In the genomic region with DNA sequence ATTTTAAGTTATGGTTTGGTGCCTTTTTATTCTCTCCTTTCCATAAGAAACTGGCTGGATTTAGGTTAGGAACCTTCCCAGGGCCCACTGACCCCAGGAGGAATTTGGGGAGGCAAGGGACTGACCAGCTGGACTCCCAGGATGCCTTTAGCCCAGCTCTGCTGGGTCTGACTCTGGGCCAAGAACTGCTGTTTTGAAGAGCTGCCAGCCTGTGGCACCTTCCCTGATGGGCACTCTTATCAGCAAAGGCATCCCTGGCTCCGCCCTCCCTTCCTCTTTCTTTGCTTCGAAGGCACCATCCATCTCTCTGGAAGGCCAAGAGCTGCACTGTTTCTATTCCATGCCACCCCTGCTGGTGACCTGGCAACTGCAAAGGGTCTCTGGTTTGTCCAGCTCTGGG, we compare ENCODE assay signal across 31 cellular contexts.
"Had no signal": no experiment of that assay in that cellular context is flagged by ENCODE, and none has a peak within 500 bp of the region (broad histone marks: within the 10 kb centered on the region; RNA-seq: fewer than 3 reads in every experiment).

No MANE protein-coding gene starts in this region.

- H3K27ac ChIP-seq: adrenal gland, body of pancreas, esophagus muscularis mucosa, foreskin keratinocyte, gastrocnemius medialis, heart left ventricle, WERI-Rb-1 had no signal

- ATAC-seq: activated CD4-positive, CD25-positive, alpha-beta regulatory T cell treated with anti-CD3 and anti-CD28 coated beads, Interleukin-2, amount 50 U/mL, for 24 hours; activated CD8-positive, alpha-beta T cell treated with anti-CD3 and anti-CD28 coated beads for 36 hours; activated naive CD8-positive, alpha-beta T cell treated with anti-CD3 and anti-CD28 coated beads, Interleukin-2, amount 50 U/mL, for 24 hours; body of pancreas; effector memory CD8-positive, alpha-beta T cell; foreskin keratinocyte; gastrocnemius medialis; heart left ventricle; T-helper 17 cell had no signal

- H3K4me1 ChIP-seq: adrenal gland, body of pancreas, esophagus muscularis mucosa, foreskin keratinocyte, gastrocnemius medialis, heart left ventricle had no signal

- H3K4me3 ChIP-seq: adrenal gland, body of pancreas, esophagus muscularis mucosa, gastrocnemius medialis, heart left ventricle had no signal

- DNase-seq: activated B cell treated with CpG ODN at 0.5 μM for 24 hours; activated CD4-positive, alpha-beta T cell treated with anti-CD3 and anti-CD28 coated beads for 48 hours; activated CD4-positive, alpha-beta T cell treated with anti-CD3 and anti-CD28 coated beads, Interleukin-2, amount 50 U/mL, for 1 hour; activated CD4-positive, alpha-beta T cell treated with anti-CD3 and anti-CD28 coated beads, Interleukin-2, amount 50 U/mL, for 48 hours; activated CD8-positive, alpha-beta memory T cell treated with anti-CD3 and anti-CD28 coated beads for 24 hours; activated CD8-positive, alpha-beta T cell treated with anti-CD3 and anti-CD28 coated beads for 36 hours; activated effector memory CD4-positive, alpha-beta T cell treated with anti-CD3 and anti-CD28 coated beads, Interleukin-2, amount 50 U/mL, for 16 hours; activated naive CD4-positive, alpha-beta T cell treated with anti-CD3 and anti-CD28 coated beads for 36 hours; activated naive CD8-positive, alpha-beta T cell treated with anti-CD3 and anti-CD28 coated beads for 36 hours; activated naive CD8-positive, alpha-beta T cell treated with anti-CD3 and anti-CD28 coated beads, Interleukin-2, amount 50 U/mL, for 24 hours; activated T-cell treated with anti-CD3 and anti-CD28 coated beads, Interleukin-2, amount 50 U/mL, for 48 hours; adrenal gland; amygdala; aorta; body of pancreas; caudate nucleus; cortex of kidney; dermis blood vessel endothelial cell; effector CD4-positive, alpha-beta T cell; effector memory CD8-positive, alpha-beta T cell; erythroblast; foreskin keratinocyte; gastrocnemius medialis; glutamatergic neuron; heart left ventricle; T-helper 1 cell; T-helper 17 cell; T1000; WERI-Rb-1 had no signal

- H3K36me3 ChIP-seq: adrenal gland, esophagus muscularis mucosa, gastrocnemius medialis, heart left ventricle, WERI-Rb-1 had no signal

- H3K27me3 ChIP-seq: adrenal gland, body of pancreas, esophagus muscularis mucosa, foreskin keratinocyte, gastrocnemius medialis, heart left ventricle had no signal

- H3K9me3 ChIP-seq: adrenal gland, body of pancreas, esophagus muscularis mucosa, gastrocnemius medialis, heart left ventricle had no signal
